19 cellular contexts compared by ENCODE assay signal in the genomic region with DNA sequence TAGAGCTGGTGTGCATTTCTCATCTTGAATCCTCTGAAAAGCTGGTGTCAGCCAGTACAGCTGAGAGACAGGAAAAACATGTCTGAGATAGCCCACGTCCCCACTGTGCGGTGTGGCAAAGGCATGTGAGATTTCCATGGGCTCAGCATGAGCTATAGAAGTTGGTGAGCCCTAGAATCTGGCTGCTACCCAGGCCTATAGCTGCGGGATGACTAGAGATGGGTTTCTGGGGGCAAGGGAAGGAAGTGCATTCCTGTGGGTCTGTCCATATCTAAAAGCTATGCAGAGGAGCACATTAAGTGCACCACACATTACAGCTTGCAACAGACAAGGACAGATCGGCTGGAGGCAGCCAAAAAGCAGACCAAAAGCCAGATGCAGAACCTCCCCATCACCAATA. TPM values are rescaled to one million over a fixed set of nuclear protein-coding genes. Genes with fewer than 3 reads are reported as not detected.
DNase-seq lines count a peak whose midpoint lies in the region; ATAC-seq and TF ChIP-seq lines count a peak whose summit lies in the region.
"Had no signal": no experiment of that assay in that cellular context is flagged by ENCODE, and none has a peak within 500 bp of the region (broad histone marks: within the 10 kb centered on the region; RNA-seq: fewer than 3 reads in every experiment).

No MANE protein-coding gene starts in this region.

- no peak for ATAC-seq in GM21529 (IDR thresholded peaks at IDR 0.05; ENCODE audit: unreplicated experiment)
- no peak for ATAC-seq in HG03442 (IDR thresholded peaks at IDR 0.05; ENCODE audit: unreplicated experiment)
- no peak for ATAC-seq in GM19452 (IDR thresholded peaks at IDR 0.05; ENCODE audit: unreplicated experiment)
- ATAC-seq: foreskin keratinocyte had no signal

- in situ Hi-C loops in KBM-7 (cut with MboI; ENCODE audit: low pct_unique_long_range_greater_than_20kb, low sequenced_read_pairs): no loop called here

- peaks cover 32% of the 10 kb centered on the region for H3K4me1 Mint-ChIP-seq in chondrocyte (ENCODE audit: low read depth)
- H3K4me1 Mint-ChIP-seq: CD4-positive, alpha-beta memory T cell had no signal

- H3K27me3 Mint-ChIP-seq in chondrocyte (ENCODE audit: low read depth): peaks cover 6% of the 10 kb centered on the region
- H3K27me3 Mint-ChIP-seq: CD4-positive, alpha-beta memory T cell had no signal

- peak overlapping the region; percentile 62 for H3K27ac Mint-ChIP-seq in chondrocyte (ENCODE audit: unreplicated experiment)
- H3K27ac Mint-ChIP-seq: activated T-helper 2 cell treated with anti-CD3 and anti-CD28 coated beads, Interferon-gamma antibody, Interleukin-2, Interleukin-4, amounts not matched to agents 10 μg/mL and 5 μg/mL and 100 μg/mL, durations not matched to agents 14 hours and 24 hours and 36 hours; CD4-positive, alpha-beta memory T cell had no signal

- TF ChIP-seq CTCF in C4-2B (conservative IDR thresholded peaks at IDR 0.05) (no peak), chondrocyte (IDR thresholded peaks at IDR 0.05) (no peak)

- DNase-seq in KBM-7: peak; percentile 8
- no peak for DNase-seq in chondrocyte (ENCODE audit: low spot score)
- DNase-seq in non-pigmented ciliary epithelial cell (ENCODE audit: low read depth): peak; percentile 70
- no peak for DNase-seq in D341Med (ENCODE audit: low spot score)
- DNase-seq: activated CD4-positive, alpha-beta T cell treated with anti-CD3 and anti-CD28 coated beads, Interleukin-2, amount 50 U/mL, for 4 hours; CD4-positive, alpha-beta memory T cell; foreskin keratinocyte; H7; midbrain; NCI-H2081 treated with DMSO at 0.1 percent for 48 hours; NCI-H748 treated with DMSO at 0.1 percent for 48 hours had no signal

- no peak overlapping the region for H3K4me3 Mint-ChIP-seq in chondrocyte (ENCODE audit: unreplicated experiment)
- H3K4me3 Mint-ChIP-seq: CD4-positive, alpha-beta memory T cell had no signal

- H3K27ac ChIP-seq in C4-2B: peak overlapping the region; percentile 19
- H3K27ac ChIP-seq: ascending aorta, foreskin keratinocyte, RWPE1 had no signal

- no peaks in the 10 kb centered on the region for H3K36me3 Mint-ChIP-seq in chondrocyte (ENCODE audit: low read depth)
- H3K36me3 Mint-ChIP-seq: CD4-positive, alpha-beta memory T cell had no signal

- H3K9me3 Mint-ChIP-seq in chondrocyte (ENCODE audit: low read depth): peaks cover 5% of the 10 kb centered on the region
- H3K9me3 Mint-ChIP-seq: activated T-helper 2 cell treated with anti-CD3 and anti-CD28 coated beads, Interferon-gamma antibody, Interleukin-2, Interleukin-4, amounts not matched to agents 10 μg/mL and 5 μg/mL and 100 μg/mL, durations not matched to agents 14 hours and 24 hours and 36 hours; CD4-positive, alpha-beta memory T cell had no signal

RNA-seq across cellular contexts. Expression of a gene that starts 55.7 kb away (rescaled TPM):
- 1.2 to 5.0 TPM (median 1.2 TPM) in 3 replicates for total RNA-seq in chondrocyte
- total RNA-seq: activated T-helper 2 cell treated with anti-CD3 and anti-CD28 coated beads, Interferon-gamma antibody, Interleukin-2, Interleukin-4, amounts not matched to agents 10 μg/mL and 5 μg/mL and 100 μg/mL, durations not matched to agents 14 hours and 24 hours and 36 hours; ascending aorta; CD4-positive, alpha-beta memory T cell; foreskin keratinocyte; H7; MCF 10A had no signal

Comparison
In these comparisons a context has a peak if more than half of its experiments do, and no peak if none do; other contexts are left out.
1. DNase-seq: peak in KBM-7 (single experiment) and non-pigmented ciliary epithelial cell (single experiment); none in chondrocyte (single experiment) and D341Med (single experiment).